22 cellular contexts compared by ENCODE assay signal in genomic region chr3:35523838-35524237, GRCh38.
A peak's percentile ranks its signal among the peaks of the same experiment; 100 is the strongest.
DNase-seq lines count a peak whose midpoint lies in the region; ATAC-seq and TF ChIP-seq lines count a peak whose summit lies in the region.
"Had no signal": no experiment of that assay in that cellular context is flagged by ENCODE, and none has a peak within 500 bp of the region (broad histone marks: within the 10 kb centered on the region; RNA-seq: fewer than 3 reads in every experiment).

No MANE protein-coding gene starts in this region.

- peak; percentile 55 for ATAC-seq in left lung
- no peak for ATAC-seq in HG03139 (IDR thresholded peaks at IDR 0.05; ENCODE audit: unreplicated experiment)
- ATAC-seq: foreskin keratinocyte; natural killer cell; stimulated activated memory B cell treated with anti-CD40 and anti-IgM and Interleukin-4, amounts not matched to agents 10 μg/mL and 1 μg/mL and 100 μg/mL, for 72 hours had no signal

- intact Hi-C loops in left lung (cut with DNase I), result no loop called here

- no peaks in the 10 kb centered on the region for H4K20me1 ChIP-seq in OCI-LY1 (ENCODE audit: insufficient read depth, low read length)

- H3K27ac ChIP-seq in OCI-LY1 (ENCODE audit: low read depth, low read length, poor library complexity, severe bottlenecking) (no peak overlapping the region), left lung (no peak overlapping the region)
- H3K27ac ChIP-seq: epithelial cell of prostate, foreskin keratinocyte, hepatocyte, thoracic aorta had no signal

- H3K9me2 ChIP-seq in OCI-LY1 (ENCODE audit: low read depth, low read length), result no peaks in the 10 kb centered on the region

- no peaks in the 10 kb centered on the region for H3K79me2 ChIP-seq in OCI-LY1 (ENCODE audit: insufficient read depth, low read length)
- H3K79me2 ChIP-seq: hepatocyte had no signal

- peak overlapping the region; percentile 48; the same call in 1 of the 2 replicates for H2AFZ ChIP-seq in OCI-LY1 (ENCODE audit: low read length)
- H2AFZ ChIP-seq: hepatocyte had no signal

- H3K9ac ChIP-seq in OCI-LY1 (ENCODE audit: low read length), result no peak overlapping the region

- no peak overlapping the region for H3K4me2 ChIP-seq in OCI-LY1 (ENCODE audit: low read length)
- H3K4me2 ChIP-seq: hepatocyte had no signal

- DNase-seq in choroid plexus epithelial cell (ENCODE audit: low read depth), result peak; percentile 64
- no peak for DNase-seq in left lung
- peak; percentile 2 for DNase-seq in stromal cell of bone marrow (ENCODE audit: low read depth)
- DNase-seq in hypothalamus (lab: John Stamatoyannopoulos, UW), result no peak
- DNase-seq in NCI-H2107 treated with DMSO at 0.1 percent for 48 hours (lab: John Stamatoyannopoulos, UW; ENCODE audit: unreplicated experiment), result no peak
- DNase-seq: activated CD8-positive, alpha-beta memory T cell treated with anti-CD3 and anti-CD28 coated beads, Interleukin-2, amount 50 U/mL, for 4 hours; DMS79 treated with DMSO at 0.1 percent for 48 hours; foreskin keratinocyte; islet precursor cell; KG1; mesendoderm; natural killer cell; NCI-H1694; NCI-H526; stimulated activated CD4-positive, alpha-beta T cell treated with anti-CD3 and anti-CD28 coated beads, Interleukin-2, amount 100 ng/mL, for 24 hours; T-helper 9 cell had no signal

- H3K4me3 ChIP-seq in OCI-LY1 (ENCODE audit: low read depth, low read length, poor library complexity, severe bottlenecking), result no peak overlapping the region
- H3K4me3 ChIP-seq in choroid plexus epithelial cell (ENCODE audit: low read depth, low read length), result no peak overlapping the region
- H3K4me3 ChIP-seq in left lung, result no peak overlapping the region
- H3K4me3 ChIP-seq: hepatocyte, thoracic aorta had no signal

- H3K4me1 ChIP-seq in OCI-LY1 (ENCODE audit: insufficient read depth, low read length, severe bottlenecking) (peaks cover 15% of the 10 kb centered on the region), left lung (no peaks in the 10 kb centered on the region)
- H3K4me1 ChIP-seq: foreskin keratinocyte had no signal

- H3K36me3 ChIP-seq in OCI-LY1 (ENCODE audit: insufficient read depth, low read length) (no peaks in the 10 kb centered on the region), left lung (no peaks in the 10 kb centered on the region)
- H3K36me3 ChIP-seq: thoracic aorta had no signal

- H3K9me3 ChIP-seq in OCI-LY1 (ENCODE audit: low read length), result no peaks in the 10 kb centered on the region
- no peaks in the 10 kb centered on the region for H3K9me3 ChIP-seq in left lung
- H3K9me3 ChIP-seq: thoracic aorta had no signal

- no peaks in the 10 kb centered on the region for H3F3A ChIP-seq in OCI-LY1 (ENCODE audit: insufficient read depth, low read length)

- TF ChIP-seq CTCF in OCI-LY1 (IDR thresholded peaks at IDR 0.05; ENCODE audit: low read length), result no peak
- no peak for TF ChIP-seq CTCF in choroid plexus epithelial cell (conservative IDR thresholded peaks at IDR 0.05; ENCODE audit: low read depth, low read length)
- TF ChIP-seq CTCF in left lung (IDR thresholded peaks at IDR 0.05), result no peak

- H3K27me3 ChIP-seq in OCI-LY1 (ENCODE audit: insufficient read depth, low read length) (no peaks in the 10 kb centered on the region), left lung (no peaks in the 10 kb centered on the region)
- H3K27me3 ChIP-seq: foreskin keratinocyte, hepatocyte had no signal

Comparison
In these comparisons a context has a peak if more than half of its experiments do, and no peak if none do; other contexts are left out.
1. DNase-seq: peak in choroid plexus epithelial cell (single experiment) and stromal cell of bone marrow (single experiment); none in left lung (0 of 2), hypothalamus (0 of 51) and NCI-H2107 treated with DMSO at 0.1 percent for 48 hours (single experiment).